Comparison of ENCODE assay signal across 20 cellular contexts in the genomic region with DNA sequence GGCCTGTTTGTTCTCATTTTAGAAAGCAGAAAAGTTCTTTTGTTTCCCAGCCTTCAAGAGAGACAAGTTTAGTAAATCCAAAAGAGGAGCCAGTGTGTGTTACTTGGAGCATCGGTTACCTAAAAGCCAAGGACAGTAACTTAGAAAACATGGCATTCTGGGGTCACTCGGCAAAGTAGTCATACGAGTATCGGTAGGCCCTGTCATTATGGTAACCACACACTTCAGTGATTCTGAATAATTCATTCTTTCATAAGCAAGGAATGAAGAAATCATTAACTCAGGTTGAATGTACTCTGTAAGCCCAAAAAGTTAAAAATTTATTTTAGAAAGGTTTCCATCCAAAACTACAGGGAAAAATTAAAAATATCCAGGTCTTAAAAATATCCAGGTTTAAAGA. TPM values are rescaled to one million over a fixed set of nuclear protein-coding genes. Genes with fewer than 3 reads are reported as not detected.
DNase-seq lines count a peak whose midpoint lies in the region; ATAC-seq, FAIRE-seq and TF ChIP-seq lines count a peak whose summit lies in the region.
"Had no signal": no experiment of that assay in that cellular context is flagged by ENCODE, and none has a peak within 500 bp of the region (broad histone marks: within the 10 kb centered on the region; RNA-seq: fewer than 3 reads in every experiment).

No MANE protein-coding gene starts in this region.

- intact Hi-C loops in esophagus squamous epithelium (cut with DNase I), result no loop called here

- no peak for TF ChIP-seq CTCF in esophagus squamous epithelium (IDR thresholded peaks at IDR 0.05)

- H3K9me3 ChIP-seq in esophagus squamous epithelium, result no peaks in the 10 kb centered on the region
- no peaks in the 10 kb centered on the region for H3K9me3 ChIP-seq in MG63
- H3K9me3 ChIP-seq: Caco-2 had no signal

- H3K27ac ChIP-seq in esophagus squamous epithelium, result peak overlapping the region in 3 of 4 donors; percentile 73 to 85 (median 85)
- H3K27ac ChIP-seq in rectal smooth muscle tissue (ENCODE audit: low read depth, low read length), result peak overlapping the region; percentile 28

- DNase-seq in GM18507 (ENCODE audit: extremely low spot score, insufficient read length, low read depth), result no peak
- DNase-seq in esophagus squamous epithelium (lab: John Stamatoyannopoulos, UW), result no peak
- DNase-seq in Kasumi-1 (lab: John Stamatoyannopoulos, UW), result no peak
- no peak for DNase-seq in activated naive CD4-positive, alpha-beta T cell treated with Interleukin-2 at 50 U/mL for 16 hours
- DNase-seq in MG63, result no peak
- no peak for DNase-seq in DMS114 treated with DMSO at 0.1 percent for 48 hours (lab: John Stamatoyannopoulos, UW; ENCODE audit: unreplicated experiment)
- DNase-seq: C1 segment of cervical spinal cord; Caco-2; DMS79 treated with DMSO at 0.1 percent for 48 hours; HFFc6; NCI-H1048; NCI-H146; NCI-H226; NCI-H526; NK-92 treated with Interleukin-12 subunit alpha and Interleukin-12 subunit beta, amount 100 ng/mL, for 24 hours; PC-3 had no signal

- no peak for TF ChIP-seq POLR2A in esophagus squamous epithelium (IDR thresholded peaks at IDR 0.05)

- FAIRE-seq in GM18507 (lab: Jason Lieb, UNC), result peak; percentile 45
- FAIRE-seq: G401.6, GM12892 had no signal

- peaks cover 0 to 82% (median 16%) of the 10 kb centered on the region in 3 donors for H3K4me1 ChIP-seq in esophagus squamous epithelium
- H3K4me1 ChIP-seq in rectal smooth muscle tissue (ENCODE audit: control insufficient read depth, insufficient read depth, low read length), result peaks cover 37% of the 10 kb centered on the region

- ATAC-seq in HG03354 (IDR thresholded peaks at IDR 0.05; ENCODE audit: poor library complexity, severe bottlenecking, unreplicated experiment), result peak; percentile 68
- ATAC-seq: PC-3 had no signal

- WGBS in esophagus squamous epithelium, 2 donors, result 87 to 89% methylated on average over 4 of the region's 4 CpGs

- no peak overlapping the region for H3K9ac ChIP-seq in rectal smooth muscle tissue (ENCODE audit: low read length)

- H3K36me3 ChIP-seq in esophagus squamous epithelium, result no peaks in the 10 kb centered on the region
- H3K36me3 ChIP-seq in rectal smooth muscle tissue (ENCODE audit: control insufficient read depth, insufficient read depth, low read length), result no peaks in the 10 kb centered on the region
- H3K36me3 ChIP-seq in MG63, result peaks cover 3% of the 10 kb centered on the region; the same call in 1 of the 2 replicates

- H3K27me3 ChIP-seq in esophagus squamous epithelium (no peaks in the 10 kb centered on the region), rectal smooth muscle tissue (ENCODE audit: control insufficient read depth, insufficient read depth, low read length) (no peaks in the 10 kb centered on the region), MG63 (no peaks in the 10 kb centered on the region)

- no peak overlapping the region for H3K4me3 ChIP-seq in esophagus squamous epithelium
- no peak overlapping the region for H3K4me3 ChIP-seq in rectal smooth muscle tissue (ENCODE audit: low read length)
- no peak overlapping the region for H3K4me3 ChIP-seq in MG63

RNA-seq across cellular contexts. Expression of a gene that starts 34.0 kb away (rescaled TPM):
- total RNA-seq in esophagus squamous epithelium, result 10 to 100 TPM; 10.2 to 18.8 (median 13.8) TPM
- total RNA-seq in MG63 (2014; rRNA removed; shearing (Covaris generic); ENCODE audit: low replicate concordance), result 12.1 and 29.2 TPM in 2 replicates
